ENCODE assay signal across 17 cellular contexts in the genomic region with DNA sequence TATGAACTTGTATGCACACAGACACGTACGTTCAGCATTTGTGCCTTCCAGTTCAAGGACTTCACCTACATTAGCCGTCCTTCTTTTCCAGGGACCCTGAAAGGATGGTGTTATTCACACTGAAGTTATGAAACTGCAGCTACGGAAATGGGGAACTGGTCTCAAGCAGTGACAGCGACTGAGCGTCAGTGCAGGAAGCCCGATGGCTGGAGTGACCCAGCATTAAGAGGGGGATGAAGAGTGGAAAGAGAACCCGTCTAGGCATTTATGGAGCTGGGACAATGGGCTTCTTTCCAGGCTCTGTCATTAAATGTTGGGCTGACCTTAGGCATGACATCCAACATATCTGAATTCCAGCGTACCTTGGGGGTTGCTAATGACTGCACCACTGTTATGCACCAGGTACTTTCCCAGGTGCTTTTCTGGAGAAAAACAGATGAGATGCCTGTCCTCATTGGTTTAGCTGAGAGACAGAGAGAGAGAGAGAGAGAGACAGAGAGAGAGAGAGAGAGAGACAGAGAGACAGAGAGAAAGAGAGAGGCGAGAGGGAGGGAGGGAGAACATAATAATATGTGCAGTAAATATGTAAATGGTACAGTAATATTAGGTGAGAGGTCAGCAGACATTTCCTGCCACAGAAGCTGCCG.
"Had no signal": no experiment of that assay in that cellular context is flagged by ENCODE, and none has a peak within 500 bp of the region (broad histone marks: within the 10 kb centered on the region; RNA-seq: fewer than 3 reads in every experiment).

No MANE protein-coding gene starts in this region.

- H3K27ac Mint-ChIP-seq: activated naive CD4-positive, alpha-beta T cell treated with anti-CD3 and anti-CD28 coated beads, Interleukin-2, amount 50 U/mL, for 72 hours; stimulated activated naive CD8-positive, alpha-beta T cell treated with anti-CD3 and anti-CD28 coated beads, Interleukin-15, Interleukin-2, amounts not matched to agents 100 ng/mL and 50 ng/mL, for 24 hours had no signal

- DNase-seq: activated CD4-positive, alpha-beta T cell treated with anti-CD3 and anti-CD28 coated beads, Interleukin-2, amount 50 U/mL, for 1 hour; activated gamma-delta T cell; adrenal gland; cerebellar nuclear complex; cortex of kidney; erythroblast; foreskin melanocyte; left lung; mammary epithelial cell; right cardiac atrium; stimulated activated CD4-positive, alpha-beta T cell treated with anti-CD3 and anti-CD28 coated beads, Interleukin-2, amount 100 ng/mL, for 24 hours; T-helper 9 cell; transverse colon had no signal

- H3K27ac ChIP-seq: adrenal gland, left lung, prostate gland, transverse colon, vagina had no signal

- H3K9me3 ChIP-seq: adrenal gland, left lung, prostate gland, transverse colon, vagina had no signal

- H3K4me3 Mint-ChIP-seq: stimulated activated naive CD8-positive, alpha-beta T cell treated with anti-CD3 and anti-CD28 coated beads, Interleukin-15, Interleukin-2, amounts not matched to agents 100 ng/mL and 50 ng/mL, for 24 hours had no signal

- H3K27me3 ChIP-seq: adrenal gland, left lung, transverse colon, vagina had no signal

- H3K9me3 Mint-ChIP-seq: activated naive CD4-positive, alpha-beta T cell treated with anti-CD3 and anti-CD28 coated beads, Interleukin-2, amount 50 U/mL, for 72 hours; stimulated activated naive CD8-positive, alpha-beta T cell treated with anti-CD3 and anti-CD28 coated beads, Interleukin-15, Interleukin-2, amounts not matched to agents 100 ng/mL and 50 ng/mL, for 24 hours had no signal

- H3K36me3 ChIP-seq: adrenal gland, left lung, prostate gland, transverse colon, vagina had no signal

- H3K4me3 ChIP-seq: adrenal gland, left lung, prostate gland, transverse colon, vagina had no signal

- H3K36me3 Mint-ChIP-seq: activated naive CD4-positive, alpha-beta T cell treated with anti-CD3 and anti-CD28 coated beads, Interleukin-2, amount 50 U/mL, for 72 hours had no signal

- H3K4me1 ChIP-seq: adrenal gland, left lung had no signal
